Comparison of ENCODE assay signal across 14 cellular contexts in genomic region chr2:166803314-166803986, GRCh38.
A peak's percentile ranks its signal among the peaks of the same experiment; 100 is the strongest.
DNase-seq lines count a peak whose midpoint lies in the region; ATAC-seq, FAIRE-seq and TF ChIP-seq lines count a peak whose summit lies in the region.
"Had no signal": no experiment of that assay in that cellular context is flagged by ENCODE, and none has a peak within 500 bp of the region (broad histone marks: within the 10 kb centered on the region; RNA-seq: fewer than 3 reads in every experiment).

No MANE protein-coding gene starts in this region.

- H3K36me3 ChIP-seq in SK-N-SH (replicated peaks in 1 of 2; ENCODE audit: control insufficient read depth in 1 of 2, insufficient read depth in 2 of 2, low read length in 1 of 2) (no peaks in the 10 kb centered on the region), psoas muscle (ENCODE audit: insufficient read depth in 1 of 2, low read depth in 1 of 2) (no peaks in the 10 kb centered on the region)
- H3K36me3 ChIP-seq: Peyer's patch had no signal

- TF ChIP-seq CTCF in SK-N-SH (IDR thresholded peaks at IDR 0.05) = no peak
- TF ChIP-seq CTCF in psoas muscle (IDR thresholded peaks at IDR 0.05) = no peak

- H3K4me1 ChIP-seq in SK-N-SH (ENCODE audit: control insufficient read depth in 1 of 2, insufficient read depth in 2 of 2, low read depth in 1 of 2, low read length in 1 of 2) = peaks cover 0 to 8% of the 10 kb centered on the region in 2 experiments; a peak in 2 of 4 replicates
- no peaks in the 10 kb centered on the region for H3K4me1 ChIP-seq in psoas muscle
- H3K4me1 ChIP-seq: Peyer's patch had no signal

- H3K27ac Mint-ChIP-seq in stimulated activated naive CD8-positive, alpha-beta T cell treated with anti-CD3 and anti-CD28 coated beads, Interleukin-15, amount 100 ng/mL, for 72 hours = peak overlapping the region in 1 of 2 donors; percentile 53
- H3K27ac Mint-ChIP-seq: stimulated activated effector memory CD8-positive, alpha-beta T cell treated with anti-CD3 and anti-CD28 coated beads, Interleukin-12 subunit alpha, Interleukin-12 subunit beta, amount 100 ng/mL, for 72 hours had no signal

- no peaks in the 10 kb centered on the region for H3K9me3 ChIP-seq in SK-N-SH
- H3K9me3 ChIP-seq in psoas muscle = no peaks in the 10 kb centered on the region
- H3K9me3 ChIP-seq: Peyer's patch had no signal

- intact Hi-C loops in left colon (cut with DNase I, micrococcal nuclease) = no loop called here
- intact Hi-C loops in psoas muscle (cut with DNase I) = no loop called here

- no peaks in the 10 kb centered on the region for H3K9me2 ChIP-seq in SK-N-SH

- FAIRE-seq in urothelium cell line (lab: Jason Lieb, UNC) = no peak

- no peak for DNase-seq in stimulated activated naive CD8-positive, alpha-beta T cell treated with anti-CD3 and anti-CD28 coated beads, Interleukin-15, amount 100 ng/mL, for 72 hours
- DNase-seq in stimulated activated naive CD8-positive, alpha-beta T cell treated with anti-CD3 and anti-CD28 coated beads, Interleukin-15, Interleukin-2, amounts not matched to agents 100 U/mL and 50 U/mL, for 24 hours = no peak
- DNase-seq in SK-N-SH (peak; percentile 26), left colon (no peak), LoVo (ENCODE audit: low spot score) (no peak), psoas muscle (no peak), urothelium cell line (ENCODE audit: low spot score) (no peak)
- DNase-seq: activated T-cell treated with anti-CD3 and anti-CD28 coated beads, Interleukin-2, amount 50 U/mL, for 24 hours; AML-193; aorta; Peyer's patch; stimulated activated CD4-positive, alpha-beta T cell treated with anti-CD3 and anti-CD28 coated beads, Interleukin-4, amount 100 ng/mL, for 1 hour had no signal

- peak; percentile 37 for ATAC-seq in stimulated activated naive CD8-positive, alpha-beta T cell treated with anti-CD3 and anti-CD28 coated beads, Interleukin-15, amount 100 ng/mL, for 72 hours
- no peak for ATAC-seq in stimulated activated naive CD8-positive, alpha-beta T cell treated with anti-CD3 and anti-CD28 coated beads, Interleukin-15, Interleukin-2, amounts not matched to agents 100 U/mL and 50 U/mL, for 24 hours
- ATAC-seq in left colon = peak; percentile 38
- ATAC-seq in psoas muscle = no peak
- ATAC-seq in GM19463 (IDR thresholded peaks at IDR 0.05; ENCODE audit: unreplicated experiment) = no peak
- ATAC-seq: stimulated activated effector memory CD8-positive, alpha-beta T cell treated with anti-CD3 and anti-CD28 coated beads, Interleukin-12 subunit alpha, Interleukin-12 subunit beta, amount 100 ng/mL, for 72 hours had no signal

- no peaks in the 10 kb centered on the region for H3K9me3 Mint-ChIP-seq in stimulated activated naive CD8-positive, alpha-beta T cell treated with anti-CD3 and anti-CD28 coated beads, Interleukin-15, amount 100 ng/mL, for 72 hours

- no peak for TF ChIP-seq RAD21 in SK-N-SH (IDR thresholded peaks at IDR 0.05; ENCODE audit: low read length)

- no peak overlapping the region for H3K9ac ChIP-seq in SK-N-SH

- no peaks in the 10 kb centered on the region for H3F3A ChIP-seq in SK-N-SH (replicated peaks; ENCODE audit: insufficient read depth)

- POLR2A ChIA-PET in SK-N-SH (lab: Yijun Ruan, JAX) = no interaction called here

- no peaks in the 10 kb centered on the region for H4K20me1 ChIP-seq in SK-N-SH (ENCODE audit: insufficient read depth)

- no peaks in the 10 kb centered on the region for H3K27me3 ChIP-seq in SK-N-SH (ENCODE audit: insufficient read depth)
- no peaks in the 10 kb centered on the region for H3K27me3 ChIP-seq in psoas muscle (ENCODE audit: insufficient read depth in 3 of 3, low read length in 2 of 3)
- H3K27me3 ChIP-seq: Peyer's patch had no signal

- CTCF ChIA-PET in SK-N-SH (lab: Yijun Ruan, JAX) = interaction anchor here (0.9 kb wide), 1 partner anchor 410 kb away, joined by 3 read pairs; no protein-coding TSS in a partner anchor

- H3K79me2 ChIP-seq in SK-N-SH (ENCODE audit: insufficient read depth) = no peaks in the 10 kb centered on the region

- H3K4me2 ChIP-seq in SK-N-SH = no peak overlapping the region

- H3K27me3 Mint-ChIP-seq in stimulated activated naive CD8-positive, alpha-beta T cell treated with anti-CD3 and anti-CD28 coated beads, Interleukin-15, amount 100 ng/mL, for 72 hours = no peaks in the 10 kb centered on the region
- H3K27me3 Mint-ChIP-seq: activated T-cell treated with anti-CD3 and anti-CD28 coated beads, Interleukin-2, amount 50 U/mL, for 24 hours had no signal

- peaks cover 22% of the 10 kb centered on the region for H3K4me1 Mint-ChIP-seq in stimulated activated naive CD8-positive, alpha-beta T cell treated with anti-CD3 and anti-CD28 coated beads, Interleukin-15, amount 100 ng/mL, for 72 hours
- H3K4me1 Mint-ChIP-seq: stimulated activated effector memory CD8-positive, alpha-beta T cell treated with anti-CD3 and anti-CD28 coated beads, Interleukin-12 subunit alpha, Interleukin-12 subunit beta, amount 100 ng/mL, for 72 hours had no signal

- TF ChIP-seq EP300 in SK-N-SH (IDR thresholded peaks at IDR 0.05; ENCODE audit: borderline replicate concordance in 1 of 2, low read depth in 1 of 2, low read length in 1 of 2) = no peak; a peak in 1 of 4 replicates

- peak overlapping the region in 1 of 2 experiments; percentile 76; a peak in 2 of 4 replicates for H3K27ac ChIP-seq in SK-N-SH (ENCODE audit: low read depth in 2 of 2, low read length in 1 of 2)
- no peak overlapping the region for H3K27ac ChIP-seq in psoas muscle
- H3K27ac ChIP-seq: Peyer's patch had no signal

- no peak overlapping the region for H3K4me3 ChIP-seq in SK-N-SH (ENCODE audit: low read depth in 2 of 2, low read length in 1 of 2)
- no peak overlapping the region for H3K4me3 ChIP-seq in psoas muscle
- H3K4me3 ChIP-seq: Peyer's patch had no signal

- 52% methylated on average over 6 of the region's 6 CpGs for WGBS in SK-N-SH (ENCODE audit: low lambda C conversion rate)
- WGBS in psoas muscle, 3 donors = 28 to 35% (median 30%) methylated on average over 6 of the region's 6 CpGs

- H3K4me3 Mint-ChIP-seq in stimulated activated naive CD8-positive, alpha-beta T cell treated with anti-CD3 and anti-CD28 coated beads, Interleukin-15, amount 100 ng/mL, for 72 hours = no peak overlapping the region
- H3K4me3 Mint-ChIP-seq: activated T-cell treated with anti-CD3 and anti-CD28 coated beads, Interleukin-2, amount 50 U/mL, for 24 hours; stimulated activated effector memory CD8-positive, alpha-beta T cell treated with anti-CD3 and anti-CD28 coated beads, Interleukin-12 subunit alpha, Interleukin-12 subunit beta, amount 100 ng/mL, for 72 hours had no signal

- H2AFZ ChIP-seq in SK-N-SH (ENCODE audit: low read depth) = no peak overlapping the region

TF ChIP-seq in SK-N-SH, 30 proteins besides CTCF, POLR2A, EP300 and RAD21 (continues in another document):
- TF ChIP-seq TAF1 (IDR thresholded peaks at IDR 0.05; ENCODE audit: borderline replicate concordance, low read depth, low read length) (no peak), GATA2 (CRISPR knock-in tag; IDR thresholded peaks at IDR 0.05) (peak; percentile 42), CHD2 (IDR thresholded peaks at IDR 0.05; ENCODE audit: low read length, partially characterized antibody) (no peak), RCOR1 (IDR thresholded peaks at IDR 0.05; ENCODE audit: low read length) (0 out of 2 replicates have a peak, but pooled peaks have one; percentile 11), ZBTB33 (IDR thresholded peaks at IDR 0.05; ENCODE audit: borderline replicate concordance, low read depth) (no peak), NRF1 (IDR thresholded peaks at IDR 0.05; ENCODE audit: low read depth, low read length) (no peak), SIN3A (IDR thresholded peaks at IDR 0.05; ENCODE audit: borderline replicate concordance, low read depth, low read length) (no peak), GABPA (IDR thresholded peaks at IDR 0.05; ENCODE audit: low read depth) (no peak), PBX3 (IDR thresholded peaks at IDR 0.05) (no peak), IRF3 (IDR thresholded peaks at IDR 0.05; ENCODE audit: low read depth, low read length) (no peak), MEF2A (IDR thresholded peaks at IDR 0.05; ENCODE audit: borderline replicate concordance, low read depth) (no peak)

Comparison
In these comparisons a context has a peak if more than half of its experiments do, and no peak if none do; other contexts are left out.
1. ATAC-seq: peak in stimulated activated naive CD8-positive, alpha-beta T cell treated with anti-CD3 and anti-CD28 coated beads, Interleukin-15, amount 100 ng/mL, for 72 hours (single experiment) and left colon (single experiment); none in stimulated activated naive CD8-positive, alpha-beta T cell treated with anti-CD3 and anti-CD28 coated beads, Interleukin-15, Interleukin-2, amounts not matched to agents 100 U/mL and 50 U/mL, for 24 hours (single experiment), psoas muscle (0 of 4) and GM19463 (single experiment).